ENCODE assay signal across 11 cellular contexts in genomic region chr2:194319222-194319992, GRCh38.
A peak's percentile ranks its signal among the peaks of the same experiment; 100 is the strongest.
DNase-seq lines count a peak whose midpoint lies in the region; ATAC-seq and TF ChIP-seq lines count a peak whose summit lies in the region.
"Had no signal": no experiment of that assay in that cellular context is flagged by ENCODE, and none has a peak within 500 bp of the region (broad histone marks: within the 10 kb centered on the region; RNA-seq: fewer than 3 reads in every experiment).

No MANE protein-coding gene starts in this region.

- H2BK5ac ChIP-seq in neuronal stem cell (ENCODE audit: low read length), result no peak overlapping the region

- H3K9ac ChIP-seq in neuronal stem cell (ENCODE audit: low read depth, low read length, poor library complexity), result no peak overlapping the region

- H3K27me3 ChIP-seq in neuronal stem cell (ENCODE audit: control insufficient read depth in 3 of 3, insufficient read depth in 3 of 3, low read depth in 1 of 3, low read length in 3 of 3), result no peaks in the 10 kb centered on the region

- DNase-seq in chondrocyte (ENCODE audit: low spot score), result no peak
- DNase-seq in hippocampal formation (lab: John Stamatoyannopoulos, UW), result no peak
- DNase-seq in neuronal stem cell (ENCODE audit: low spot score), result no peak
- DNase-seq: Calu3, NCI-H2029 had no signal

- H3K4me2 ChIP-seq in neuronal stem cell (ENCODE audit: insufficient read depth, low read length, poor library complexity, severe bottlenecking), result no peak overlapping the region

- no peak overlapping the region for H3K18ac ChIP-seq in neuronal stem cell (ENCODE audit: low read length)

- no peak overlapping the region for H3K14ac ChIP-seq in neuronal stem cell (ENCODE audit: low read length)

- no peak overlapping the region for H2AK5ac ChIP-seq in neuronal stem cell (ENCODE audit: low read depth, low read length)

- no peak overlapping the region for H2BK15ac ChIP-seq in neuronal stem cell (ENCODE audit: low read length)

- TF ChIP-seq CTCF in GM12872 (IDR thresholded peaks at IDR 0.05; ENCODE audit: insufficient read depth, low read depth, low read length), result peak; percentile 59; the same call in 2 of the 3 replicates
- TF ChIP-seq CTCF in chondrocyte (IDR thresholded peaks at IDR 0.05), result peak; percentile 21

- H3K79me1 ChIP-seq in neuronal stem cell (ENCODE audit: low read depth, low read length), result no peaks in the 10 kb centered on the region

- no peak overlapping the region for H2BK120ac ChIP-seq in neuronal stem cell (ENCODE audit: low read depth, low read length)

- H3K9me3 ChIP-seq in neuronal stem cell (replicated peaks in 1 of 2; ENCODE audit: control insufficient read depth in 2 of 2, insufficient read depth in 1 of 2, low read depth in 1 of 2, low read length in 2 of 2), result no peaks in the 10 kb centered on the region

- H3K27ac ChIP-seq in neuronal stem cell (replicated peaks; ENCODE audit: low read length), result no peak overlapping the region

- no peak overlapping the region for H3K4me3 ChIP-seq in neuronal stem cell (ENCODE audit: low read length in 2 of 2)

- no peak overlapping the region for H4K8ac ChIP-seq in neuronal stem cell (ENCODE audit: low read depth, low read length)

- H3K36me3 Mint-ChIP-seq in chondrocyte (ENCODE audit: low read depth), result no peaks in the 10 kb centered on the region

- no peak overlapping the region for H2BK12ac ChIP-seq in neuronal stem cell (ENCODE audit: low read length)

- no peak overlapping the region for H3K4me3 Mint-ChIP-seq in chondrocyte (ENCODE audit: unreplicated experiment)
- H3K4me3 Mint-ChIP-seq: stimulated activated naive CD8-positive, alpha-beta T cell treated with anti-CD3 and anti-CD28 coated beads, Interleukin-15, Interleukin-2, amounts not matched to agents 100 ng/mL and 50 ng/mL, for 24 hours had no signal

- peaks cover 2% of the 10 kb centered on the region for H3K9me3 Mint-ChIP-seq in chondrocyte (ENCODE audit: low read depth)
- H3K9me3 Mint-ChIP-seq: stimulated activated naive CD8-positive, alpha-beta T cell treated with anti-CD3 and anti-CD28 coated beads, Interleukin-15, Interleukin-2, amounts not matched to agents 100 ng/mL and 50 ng/mL, for 24 hours had no signal

- no CpG with 5 or more reads among the region's 4 CpGs for WGBS in neuronal stem cell (ENCODE audit: extremely low coverage in 2 of 2, insufficient read length in 2 of 2, insufficient replicate concordance in 1 of 2), 2 donors

- H3K4me1 ChIP-seq in neuronal stem cell (ENCODE audit: control insufficient read depth in 2 of 2, insufficient read depth in 1 of 2, low read depth in 1 of 2, low read length in 2 of 2), result no peaks in the 10 kb centered on the region

- no peaks in the 10 kb centered on the region for H3K36me3 ChIP-seq in neuronal stem cell (replicated peaks in 1 of 2; ENCODE audit: control insufficient read depth in 2 of 2, insufficient read depth in 2 of 2, low read length in 2 of 2)

- no peak overlapping the region for H4K91ac ChIP-seq in neuronal stem cell (ENCODE audit: low read depth, low read length, poor library complexity)

- H3K4ac ChIP-seq in neuronal stem cell (ENCODE audit: low read length), result no peak overlapping the region

- no peak overlapping the region for H3K27ac Mint-ChIP-seq in chondrocyte (ENCODE audit: unreplicated experiment)
- H3K27ac Mint-ChIP-seq: stimulated activated naive CD8-positive, alpha-beta T cell treated with anti-CD3 and anti-CD28 coated beads, Interleukin-15, Interleukin-2, amounts not matched to agents 100 ng/mL and 50 ng/mL, for 24 hours had no signal

- ATAC-seq in GM21526 (IDR thresholded peaks at IDR 0.05; ENCODE audit: low FRiP score, unreplicated experiment) (peak; percentile 86), HG03432 (IDR thresholded peaks at IDR 0.05; ENCODE audit: unreplicated experiment) (peak; percentile 75), HG02840 (IDR thresholded peaks at IDR 0.05; ENCODE audit: low FRiP score, unreplicated experiment) (no peak), GM19452 (IDR thresholded peaks at IDR 0.05; ENCODE audit: unreplicated experiment) (no peak)

- no peaks in the 10 kb centered on the region for H3K4me1 Mint-ChIP-seq in chondrocyte (ENCODE audit: low read depth)

- H3K27me3 Mint-ChIP-seq in chondrocyte (ENCODE audit: low read depth), result no peaks in the 10 kb centered on the region
- H3K27me3 Mint-ChIP-seq: stimulated activated naive CD8-positive, alpha-beta T cell treated with anti-CD3 and anti-CD28 coated beads, Interleukin-15, Interleukin-2, amounts not matched to agents 100 ng/mL and 50 ng/mL, for 24 hours had no signal

- no peak overlapping the region for H3K23ac ChIP-seq in neuronal stem cell (ENCODE audit: low read depth, low read length, poor library complexity)

- no peak overlapping the region for H2AFZ ChIP-seq in neuronal stem cell (ENCODE audit: low read length)

Comparison
In these comparisons a context has a peak if more than half of its experiments do, and no peak if none do; other contexts are left out.
1. ATAC-seq: peak in GM21526 (single experiment) and HG03432 (single experiment); none in HG02840 (single experiment) and GM19452 (single experiment).